ENCODE assay signal across 18 cellular contexts in the genomic region with DNA sequence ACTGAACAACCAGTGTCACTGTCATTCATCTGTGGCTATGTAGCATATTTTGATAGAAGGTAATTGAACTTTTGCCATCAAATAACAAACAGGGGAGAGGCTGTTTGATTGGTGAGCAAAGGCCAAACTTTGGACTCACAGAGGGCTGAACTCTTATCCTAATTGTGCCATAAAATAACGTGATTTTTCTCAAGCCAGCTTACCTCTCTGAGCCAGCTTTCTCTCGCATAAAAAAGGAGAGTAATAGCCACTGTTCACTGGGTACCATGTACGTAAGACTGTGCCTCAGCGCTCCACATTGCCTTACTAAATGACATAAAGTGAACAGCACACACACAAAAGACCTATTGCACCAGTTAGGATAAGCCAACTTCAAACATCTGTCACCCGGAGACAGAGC.
DNase-seq lines count a peak whose midpoint lies in the region; ATAC-seq and TF ChIP-seq lines count a peak whose summit lies in the region.
"Had no signal": no experiment of that assay in that cellular context is flagged by ENCODE, and none has a peak within 500 bp of the region (broad histone marks: within the 10 kb centered on the region; RNA-seq: fewer than 3 reads in every experiment).

No MANE protein-coding gene starts in this region.

- no peaks in the 10 kb centered on the region for H3K27me3 ChIP-seq in GM23338 (ENCODE audit: insufficient read depth)
- H3K27me3 ChIP-seq in H9 (ENCODE audit: insufficient read depth, low read length) = no peaks in the 10 kb centered on the region
- no peaks in the 10 kb centered on the region for H3K27me3 ChIP-seq in esophagus muscularis mucosa
- H3K27me3 ChIP-seq in mammary epithelial cell (ENCODE audit: insufficient read depth, low read length) = no peaks in the 10 kb centered on the region
- H3K27me3 ChIP-seq: BE2C had no signal

- no peak overlapping the region for H3K4me3 ChIP-seq in GM23338
- H3K4me3 ChIP-seq in esophagus muscularis mucosa = no peak overlapping the region
- no peak overlapping the region for H3K4me3 ChIP-seq in mucosa of descending colon
- no peak overlapping the region for H3K4me3 ChIP-seq in mammary epithelial cell (replicated peaks in 1 of 3; ENCODE audit: insufficient read depth in 1 of 3, low read depth in 2 of 3, low read length in 3 of 3)
- H3K4me3 ChIP-seq: A549 had no signal

- H2AFZ ChIP-seq in GM23338 = no peak overlapping the region
- H2AFZ ChIP-seq in H9 (ENCODE audit: low read length) = no peak overlapping the region
- H2AFZ ChIP-seq in mammary epithelial cell (ENCODE audit: low read depth, low read length) = no peak overlapping the region

- ATAC-seq in GM23338 = no peak
- ATAC-seq in mucosa of descending colon = peak; percentile 95
- ATAC-seq: A549 had no signal

- no peaks in the 10 kb centered on the region; the same call in 1 of the 2 replicates for H3K36me3 ChIP-seq in GM23338 (ENCODE audit: insufficient read depth)
- no peaks in the 10 kb centered on the region for H3K36me3 ChIP-seq in esophagus muscularis mucosa
- H3K36me3 ChIP-seq in mucosa of descending colon (ENCODE audit: low read depth) = no peaks in the 10 kb centered on the region
- no peaks in the 10 kb centered on the region for H3K36me3 ChIP-seq in mammary epithelial cell (ENCODE audit: insufficient read depth, low read length)
- H3K36me3 ChIP-seq: BE2C had no signal

- H2AK5ac ChIP-seq in H9 (ENCODE audit: insufficient read length, low read length) = no peak overlapping the region

- H2BK15ac ChIP-seq in H9 (ENCODE audit: low read depth, low read length) = no peak overlapping the region

- no peak overlapping the region for H2BK5ac ChIP-seq in H9 (ENCODE audit: insufficient read length, low read length)

- H3K4me1 Mint-ChIP-seq in GM23338 (peaks cover 28% of the 10 kb centered on the region), H9 (peaks cover 46 to 48% of the 10 kb centered on the region in 2 experiments)
- H3K4me1 Mint-ChIP-seq: CD4-positive, alpha-beta memory T cell had no signal

- H3K23me2 ChIP-seq in H9 (ENCODE audit: insufficient read length, low read depth, low read length, poor library complexity, severe bottlenecking) = no peaks in the 10 kb centered on the region

- in situ Hi-C loops in mammary epithelial cell (cut with MboI; ENCODE audit: low sequenced_read_pairs in 2 of 2) = no loop called here

- H3K27ac ChIP-seq in GM23338 (ENCODE audit: low read depth) (peak overlapping the region; percentile 92), H9 (ENCODE audit: insufficient read length, low read depth, low read length) (no peak overlapping the region), esophagus muscularis mucosa (replicated peaks in 1 of 4) (no peak overlapping the region), mammary epithelial cell (ENCODE audit: insufficient read depth, low read depth, low read length) (no peak overlapping the region)
- H3K27ac ChIP-seq: A549, C4-2B had no signal

- no TSS peak for BruUV-seq in mammary epithelial cell (replicated peaks; lab: Mats Ljungman, UMichigan)

- no peak overlapping the region for H2BK20ac ChIP-seq in H9 (ENCODE audit: low read depth, low read length, poor library complexity, severe bottlenecking)

- H3K9ac ChIP-seq in H9 (ENCODE audit: extremely low read depth, insufficient read length, low read length) = no peak overlapping the region
- H3K9ac ChIP-seq in mammary epithelial cell (ENCODE audit: insufficient read depth, low read length) = no peak overlapping the region

- H3K23ac ChIP-seq in H9 (ENCODE audit: insufficient read length, low read depth, low read length) = no peak overlapping the region

- H4K5ac ChIP-seq in H9 (ENCODE audit: insufficient read length, low read depth, low read length) = no peak overlapping the region

- H3K9me3 Mint-ChIP-seq in GM23338 (no peaks in the 10 kb centered on the region), H9 (0 out of 5 replicates have a peak, but pooled peaks cover 0 to 2% of the 10 kb centered on the region in 2 experiments)

- no peak overlapping the region for H3K18ac ChIP-seq in H9 (ENCODE audit: insufficient read length, low read depth, low read length)

- H3K27me3 Mint-ChIP-seq in GM23338 (ENCODE audit: insufficient read depth, low read depth, poor library complexity) = peaks cover 6% of the 10 kb centered on the region
- no peaks in the 10 kb centered on the region; the same call in 1 of the 2 replicates for H3K27me3 Mint-ChIP-seq in H9 (ENCODE audit: low read depth)

- TF ChIP-seq EP300 in esophagus muscularis mucosa (IDR thresholded peaks at IDR 0.05) = no peak

- no peaks in the 10 kb centered on the region for H3K79me1 ChIP-seq in H9 (ENCODE audit: insufficient read depth, low read depth, low read length, poor library complexity, severe bottlenecking)

- intact Hi-C loops in esophagus muscularis mucosa (cut with DNase I) (no loop called here), mucosa of descending colon (cut with DNase I, micrococcal nuclease) (no loop called here), mammary epithelial cell (cut with micrococcal nuclease) (no loop called here)

- no peak overlapping the region for H4K91ac ChIP-seq in H9 (ENCODE audit: insufficient read length, low read depth, low read length)

- DNase-seq in GM23338 (ENCODE audit: low spot score) (no peak), H9 (no peak), esophagus muscularis mucosa (ENCODE audit: extremely low spot score) (peak; percentile 75), mucosa of descending colon (peak in 1 of 3 donors; percentile 53), glomerular visceral epithelial cell (ENCODE audit: extremely low spot score) (no peak), HUDEP-2 (lab: John Stamatoyannopoulos, UW; ENCODE audit: unreplicated experiment in 76 of 76) (no peak), mammary epithelial cell (no peak)
- no peak for DNase-seq in activated naive CD4-positive, alpha-beta T cell (lab: John Stamatoyannopoulos, UW)
- DNase-seq: BE2C; CD4-positive, alpha-beta memory T cell; DND-41; GDM1; GOT3; HCEC 1CT; HFFc6; IMR-90 had no signal

- peaks cover 36% of the 10 kb centered on the region for H3K4me1 ChIP-seq in GM23338 (ENCODE audit: insufficient read depth)
- H3K4me1 ChIP-seq in H9 (ENCODE audit: insufficient read depth, low read length) = peaks cover 6% of the 10 kb centered on the region; the same call in 1 of the 2 replicates
- H3K4me1 ChIP-seq in esophagus muscularis mucosa = peaks cover 0 to 6% (median 0%) of the 10 kb centered on the region in 4 donors
- peaks cover 10% of the 10 kb centered on the region for H3K4me1 ChIP-seq in mucosa of descending colon (ENCODE audit: low read depth)
- no peaks in the 10 kb centered on the region for H3K4me1 ChIP-seq in mammary epithelial cell (ENCODE audit: insufficient read depth, low read length)
- H3K4me1 ChIP-seq: A549, BE2C had no signal

- H3K14ac ChIP-seq in H9 (ENCODE audit: insufficient read depth, low read length) = no peak overlapping the region

- no peaks in the 10 kb centered on the region for H3K79me2 ChIP-seq in GM23338 (replicated peaks; ENCODE audit: insufficient read depth)
- no peaks in the 10 kb centered on the region for H3K79me2 ChIP-seq in H9 (ENCODE audit: insufficient read depth, low read length)
- no peaks in the 10 kb centered on the region for H3K79me2 ChIP-seq in mammary epithelial cell (ENCODE audit: insufficient read depth, low read length)

- no peak for TF ChIP-seq CTCF in GM23338 (conservative IDR thresholded peaks at IDR 0.05; ENCODE audit: low read depth in 2 of 2)
- TF ChIP-seq CTCF in H9 (conservative IDR thresholded peaks at IDR 0.05) = no peak
- no peak for TF ChIP-seq CTCF in esophagus muscularis mucosa (IDR thresholded peaks at IDR 0.05)
- no peak for TF ChIP-seq CTCF in mucosa of descending colon (IDR thresholded peaks at IDR 0.05)
- no peak for TF ChIP-seq CTCF in mammary epithelial cell (conservative IDR thresholded peaks at IDR 0.05 in 1 of 2, IDR thresholded peaks at IDR 0.05 in 1 of 2; ENCODE audit: extremely low read depth in 1 of 2, insufficient read depth in 1 of 2, low read depth in 1 of 2, low read length in 2 of 2)

- WGBS in H9 (ENCODE audit: extremely low coverage, insufficient read length, low lambda C conversion rate) = no CpG with 5 or more reads among the region's 5 CpGs
- 87% methylated on average over 5 of the region's 5 CpGs for WGBS in esophagus muscularis mucosa
- 91% methylated on average over 5 of the region's 5 CpGs for WGBS in mammary epithelial cell (ENCODE audit: low coverage, missing lambda C conversion rate)

- H4K20me1 ChIP-seq in GM23338 (replicated peaks; ENCODE audit: insufficient read depth) (no peaks in the 10 kb centered on the region), H9 (ENCODE audit: control insufficient read depth, insufficient read depth, insufficient read length) (no peaks in the 10 kb centered on the region), mammary epithelial cell (ENCODE audit: insufficient read depth, low read length) (no peaks in the 10 kb centered on the region)

- no peak overlapping the region for H3K4me3 Mint-ChIP-seq in GM23338
- H3K4me3 Mint-ChIP-seq in H9 = no peak overlapping the region
- H3K4me3 Mint-ChIP-seq: CD4-positive, alpha-beta memory T cell; HFFc6 had no signal

- no peak overlapping the region for H3K4ac ChIP-seq in H9 (ENCODE audit: low read depth, low read length)

- no peak overlapping the region for H2BK120ac ChIP-seq in H9 (ENCODE audit: low read depth, low read length, poor library complexity, severe bottlenecking)

- H3K9me3 ChIP-seq in H9 (ENCODE audit: control insufficient read depth, low read depth, low read length) (no peaks in the 10 kb centered on the region), esophagus muscularis mucosa (no peaks in the 10 kb centered on the region), mucosa of descending colon (no peaks in the 10 kb centered on the region), mammary epithelial cell (replicated peaks; ENCODE audit: insufficient read depth, low read length) (no peaks in the 10 kb centered on the region)
- H3K9me3 ChIP-seq: A549, BE2C had no signal

- H3K27ac Mint-ChIP-seq in GM23338 (no peak overlapping the region), H9 (peak overlapping the region in 2 of 3 experiments; percentile 21 to 83; a peak in 2 of 7 replicates)
- H3K27ac Mint-ChIP-seq: CD4-positive, alpha-beta memory T cell; HFFc6 had no signal

- TF ChIP-seq POLR2A in esophagus muscularis mucosa (IDR thresholded peaks at IDR 0.05; ENCODE audit: low read depth) = no peak

- H3T11ph ChIP-seq in H9 (ENCODE audit: low read length) = no peak overlapping the region

- H3K4me2 ChIP-seq in GM23338 (peak overlapping the region; percentile 20; the same call in 1 of the 2 replicates), H9 (ENCODE audit: insufficient read depth, insufficient read length, low read length) (no peak overlapping the region), mammary epithelial cell (ENCODE audit: insufficient read depth, low read depth, low read length) (no peak overlapping the region)
- H3K4me2 ChIP-seq: A549 had no signal

- no peaks in the 10 kb centered on the region; the same call in 1 of the 2 replicates for H3F3A ChIP-seq in GM23338 (replicated peaks; ENCODE audit: low read depth)

- H4K8ac ChIP-seq in H9 (replicated peaks; ENCODE audit: insufficient read length, low read depth, low read length) = no peak overlapping the region

- H3K36me3 Mint-ChIP-seq in GM23338 (ENCODE audit: low read depth) = peaks cover 5% of the 10 kb centered on the region; the same call in 1 of the 3 replicates
- peaks cover 2 to 8% (median 7%) of the 10 kb centered on the region in 3 experiments; a peak in 5 of 7 replicates for H3K36me3 Mint-ChIP-seq in H9 (ENCODE audit: insufficient read depth in 1 of 3, low read depth in 3 of 3)
- H3K36me3 Mint-ChIP-seq: CD4-positive, alpha-beta memory T cell had no signal

- H2BK12ac ChIP-seq in H9 (ENCODE audit: insufficient read length, low read depth, low read length) = no peak overlapping the region

- dilution Hi-C loops in mammary epithelial cell (cut with HindIII; ENCODE audit: low sequenced_read_pairs) = no loop called here

- CTCF ChIA-PET in mammary epithelial cell (lab: Charles Lee; ENCODE audit: low non-redundant PET) = no interaction called here

- H3K9me2 ChIP-seq in GM23338 (ENCODE audit: insufficient read depth) = peaks cover 29% of the 10 kb centered on the region

- no peak overlapping the region for H3K56ac ChIP-seq in H9 (ENCODE audit: insufficient read length, low read depth, low read length)
